8 cellular contexts compared by ENCODE assay signal in the genomic region with DNA sequence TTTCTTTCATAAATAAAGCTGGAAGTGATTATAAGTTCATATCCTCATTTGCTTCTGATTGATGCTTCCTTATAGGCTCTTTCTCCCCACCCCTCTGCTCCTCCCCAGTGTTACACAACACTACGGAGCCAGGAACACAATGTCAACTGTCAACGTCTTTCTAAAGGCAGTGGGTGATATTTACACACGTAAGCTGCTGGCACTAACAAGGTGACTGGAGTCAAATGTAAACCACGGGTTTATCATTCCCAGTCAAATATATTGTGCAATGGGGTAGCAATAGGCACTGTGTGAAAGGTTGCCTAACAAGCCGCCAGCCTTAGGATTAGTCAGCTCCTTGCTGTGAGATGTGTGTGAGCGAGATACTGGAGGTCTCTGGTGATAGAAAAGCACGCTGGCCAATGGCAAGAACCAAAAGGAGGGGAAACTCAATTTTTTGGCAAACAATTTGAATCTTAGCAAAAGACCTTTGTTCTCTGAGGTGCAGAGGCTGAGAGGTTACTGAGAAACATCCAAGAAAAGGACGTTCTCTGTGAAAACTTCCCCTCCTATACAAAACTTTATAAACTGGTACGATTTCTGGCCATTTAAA. TPM values are rescaled to one million over a fixed set of nuclear protein-coding genes. Genes with fewer than 3 reads are reported as not detected.
DNase-seq lines count a peak whose midpoint lies in the region; ATAC-seq and TF ChIP-seq lines count a peak whose summit lies in the region.

No MANE protein-coding gene starts in this region.

- peak overlapping the region; percentile 65 for H2AFZ ChIP-seq in H9 (ENCODE audit: low read length)

- H3K27ac Mint-ChIP-seq in H9, result peak overlapping the region in 1 of 3 experiments; percentile 80; a peak in 1 of 7 replicates

- H3K4me1 Mint-ChIP-seq in H9, result peaks cover 6 to 7% of the 10 kb centered on the region in 2 experiments

- H3K4me3 ChIP-seq in fibroblast of mammary gland (ENCODE audit: control insufficient read depth, low read depth, low read length), result peak overlapping the region; percentile 33

- no peaks in the 10 kb centered on the region for H3K9me3 Mint-ChIP-seq in H9

- no peak overlapping the region for H3K14ac ChIP-seq in H9 (ENCODE audit: insufficient read depth, low read length)

- no peak overlapping the region for H3K4ac ChIP-seq in H9 (ENCODE audit: low read depth, low read length)

- DNase-seq in H9, result peak; percentile 54
- peak; percentile 96 for DNase-seq in SIG-M5 (lab: John Stamatoyannopoulos, UW)
- peak; percentile 99 for DNase-seq in fibroblast of mammary gland (ENCODE audit: low read depth)
- peak; percentile 83 for DNase-seq in non-pigmented ciliary epithelial cell (ENCODE audit: low read depth)
- DNase-seq in activated effector memory CD4-positive, alpha-beta T cell treated with Interleukin-2 at 50 U/mL for 16 hours, result no peak
- DNase-seq in effector CD8-positive, alpha-beta T cell (lab: John Stamatoyannopoulos, UW), result no peak

- no peak overlapping the region for H4K8ac ChIP-seq in H9 (replicated peaks; ENCODE audit: insufficient read length, low read depth, low read length)

- H2AK5ac ChIP-seq in H9 (ENCODE audit: insufficient read length, low read length), result no peak overlapping the region

- no CpG with 5 or more reads among the region's 9 CpGs for WGBS in H9 (ENCODE audit: extremely low coverage, insufficient read length, low lambda C conversion rate)

- no peak overlapping the region for H2BK5ac ChIP-seq in H9 (ENCODE audit: insufficient read length, low read length)

- peak overlapping the region; percentile 62 for H3K4me2 ChIP-seq in H9 (ENCODE audit: insufficient read depth, insufficient read length, low read length)

- no peak overlapping the region for H4K91ac ChIP-seq in H9 (ENCODE audit: insufficient read length, low read depth, low read length)

- peak overlapping the region; percentile 64 for H3K27ac ChIP-seq in 22Rv1
- H3K27ac ChIP-seq in H9 (ENCODE audit: insufficient read length, low read depth, low read length), result no peak overlapping the region

- no peaks in the 10 kb centered on the region for H3K79me2 ChIP-seq in H9 (ENCODE audit: insufficient read depth, low read length)

- no peak overlapping the region for H3K56ac ChIP-seq in H9 (ENCODE audit: insufficient read length, low read depth, low read length)

- no peak overlapping the region for H2BK120ac ChIP-seq in H9 (ENCODE audit: low read depth, low read length, poor library complexity, severe bottlenecking)

- peak overlapping the region in 1 of 2 experiments; percentile 63; a peak in 3 of 5 replicates for H3K4me3 Mint-ChIP-seq in H9

- ATAC-seq in GM21737 (IDR thresholded peaks at IDR 0.05; ENCODE audit: unreplicated experiment), result no peak

- H2BK15ac ChIP-seq in H9 (ENCODE audit: low read depth, low read length), result no peak overlapping the region

- no peaks in the 10 kb centered on the region for H4K20me1 ChIP-seq in H9 (ENCODE audit: control insufficient read depth, insufficient read depth, insufficient read length)

- H2BK12ac ChIP-seq in H9 (ENCODE audit: insufficient read length, low read depth, low read length), result no peak overlapping the region

- H3K23ac ChIP-seq in H9 (ENCODE audit: insufficient read length, low read depth, low read length), result no peak overlapping the region

- no peaks in the 10 kb centered on the region for H3K23me2 ChIP-seq in H9 (ENCODE audit: insufficient read length, low read depth, low read length, poor library complexity, severe bottlenecking)

- no peaks in the 10 kb centered on the region for H3K27me3 Mint-ChIP-seq in H9 (ENCODE audit: low read depth)

- no peak overlapping the region for H3K18ac ChIP-seq in H9 (ENCODE audit: insufficient read length, low read depth, low read length)

- H4K5ac ChIP-seq in H9 (ENCODE audit: insufficient read length, low read depth, low read length), result no peak overlapping the region

- H3K9ac ChIP-seq in H9 (ENCODE audit: extremely low read depth, insufficient read length, low read length), result no peak overlapping the region

- H3K36me3 Mint-ChIP-seq in H9 (ENCODE audit: insufficient read depth in 1 of 3, low read depth in 3 of 3), result no peaks in the 10 kb centered on the region

- no peak overlapping the region for H2BK20ac ChIP-seq in H9 (ENCODE audit: low read depth, low read length, poor library complexity, severe bottlenecking)

- no peaks in the 10 kb centered on the region for H3K9me3 ChIP-seq in H9 (ENCODE audit: control insufficient read depth, low read depth, low read length)

- H3K4me1 ChIP-seq in H9 (ENCODE audit: insufficient read depth, low read length), result peaks cover 3% of the 10 kb centered on the region; the same call in 1 of the 2 replicates

- H3K27me3 ChIP-seq in H9 (ENCODE audit: insufficient read depth, low read length), result no peaks in the 10 kb centered on the region

- H3T11ph ChIP-seq in H9 (ENCODE audit: low read length), result no peak overlapping the region

- no peak for TF ChIP-seq CTCF in 22Rv1 (IDR thresholded peaks at IDR 0.05)
- no peak for TF ChIP-seq CTCF in H9 (conservative IDR thresholded peaks at IDR 0.05)
- no peak for TF ChIP-seq CTCF in fibroblast of mammary gland (conservative IDR thresholded peaks at IDR 0.05; ENCODE audit: control insufficient read depth, insufficient read depth, low read depth, low read length)

- H3K79me1 ChIP-seq in H9 (ENCODE audit: insufficient read depth, low read depth, low read length, poor library complexity, severe bottlenecking), result no peaks in the 10 kb centered on the region

RNA-seq across cellular contexts. Expression of a gene that starts 22.1 kb away (rescaled TPM):
- total RNA-seq in H9 (2021), result 121 and 135 TPM in 2 replicates

Comparison
In these comparisons a context has a peak if more than half of its experiments do, and no peak if none do; other contexts are left out.
1. DNase-seq: peak in H9 (single experiment), SIG-M5 (single experiment), fibroblast of mammary gland (single experiment) and non-pigmented ciliary epithelial cell (single experiment); none in activated effector memory CD4-positive, alpha-beta T cell treated with Interleukin-2 at 50 U/mL for 16 hours (single experiment) and effector CD8-positive, alpha-beta T cell (single experiment).